1 cellular context compared by ENCODE assay signal in genomic region chr19:45615056-45615455, GRCh38.
TF ChIP-seq lines count a peak whose summit lies in the region.

No MANE protein-coding gene starts in this region.

TF ChIP-seq in HEK293, 187 proteins besides CTCF, POLR2A, EP300 and RAD21:
- TF ChIP-seq REPIN1 (tag by site-specific recombination; IDR thresholded peaks at IDR 0.05; ENCODE audit: low read depth): 0 out of 2 replicates have a peak, but pooled peaks have one; percentile 30
